ENCODE assay signal across 1 cellular context in genomic region chr21:42844411-42845113, GRCh38.
TF ChIP-seq lines count a peak whose summit lies in the region.

No MANE protein-coding gene starts in this region.

TF ChIP-seq in H1, 55 proteins besides CTCF, POLR2A, EP300 and RAD21 (continued from another document):
- TF ChIP-seq RNF2 (IDR thresholded peaks at IDR 0.05; ENCODE audit: borderline replicate concordance, low read depth, low read length, missing control alignments, poor library complexity, severe bottlenecking) (no peak), SRF (IDR thresholded peaks at IDR 0.05; ENCODE audit: low read depth, low read length) (no peak), PHF8 (conservative IDR thresholded peaks at IDR 0.05; ENCODE audit: low read depth, low read length) (no peak), CREB1 (IDR thresholded peaks at IDR 0.05) (no peak), TEAD4 (IDR thresholded peaks at IDR 0.05; ENCODE audit: low read depth, low read length) (no peak), CHD1 (IDR thresholded peaks at IDR 0.05; ENCODE audit: low read depth, low read length) (no peak), HDAC6 (IDR thresholded peaks at IDR 0.05; ENCODE audit: low read depth, low read length) (no peak), CHD2 (IDR thresholded peaks at IDR 0.05; ENCODE audit: low read length) (no peak), SUZ12 (IDR thresholded peaks at IDR 0.05; ENCODE audit: low read length) (no peak), SAP30 (IDR thresholded peaks at IDR 0.05; ENCODE audit: insufficient read depth, insufficient replicate concordance, low read length) (no peak), GABPA (IDR thresholded peaks at IDR 0.05; ENCODE audit: borderline replicate concordance, insufficient read depth, low read length) (no peak), HDAC2 (IDR thresholded peaks at IDR 0.05; ENCODE audit: borderline replicate concordance in 1 of 2, low read depth in 2 of 2, low read length in 2 of 2) (no peak), SP1 (IDR thresholded peaks at IDR 0.05; ENCODE audit: low read depth, low read length) (no peak), RBBP5 (IDR thresholded peaks at IDR 0.05; ENCODE audit: borderline replicate concordance, low read depth, low read length) (no peak), EGR1 (IDR thresholded peaks at IDR 0.05; ENCODE audit: borderline replicate concordance, low read depth, low read length) (no peak), CBX5 (IDR thresholded peaks at IDR 0.05; ENCODE audit: low read depth, low read length) (no peak)
